ENCODE assay signal across 10 cellular contexts in genomic region chr5:56686337-56687198, GRCh38.
A peak's percentile ranks its signal among the peaks of the same experiment; 100 is the strongest.
DNase-seq lines count a peak whose midpoint lies in the region; ATAC-seq and TF ChIP-seq lines count a peak whose summit lies in the region.
"Had no signal": no experiment of that assay in that cellular context is flagged by ENCODE, and none has a peak within 500 bp of the region (broad histone marks: within the 10 kb centered on the region; RNA-seq: fewer than 3 reads in every experiment).

No MANE protein-coding gene starts in this region.

- TF ChIP-seq CTCF in mucosa of descending colon (IDR thresholded peaks at IDR 0.05): no peak

- H3K36me3 Mint-ChIP-seq in IgD-negative memory B cell: peaks cover 4% of the 10 kb centered on the region

- H3K4me3 ChIP-seq in mucosa of descending colon: no peak overlapping the region

- H3K27me3 Mint-ChIP-seq in IgD-negative memory B cell: no peaks in the 10 kb centered on the region

- H3K9me3 Mint-ChIP-seq in IgD-negative memory B cell: peaks cover 0 to 4% (median 2%) of the 10 kb centered on the region in 3 donors

- H3K27ac Mint-ChIP-seq in IgD-negative memory B cell: peak overlapping the region; percentile 95 to 99 (median 95)

- H3K9me3 ChIP-seq in mucosa of descending colon: no peaks in the 10 kb centered on the region

- H3K4me1 ChIP-seq in mucosa of descending colon (ENCODE audit: low read depth): no peaks in the 10 kb centered on the region

- peaks cover 63 to 82% (median 70%) of the 10 kb centered on the region in 3 donors for H3K4me1 Mint-ChIP-seq in IgD-negative memory B cell

- intact Hi-C loops in mucosa of descending colon (cut with DNase I, micrococcal nuclease): no loop called here

- H3K4me3 Mint-ChIP-seq in IgD-negative memory B cell: peak overlapping the region; percentile 49 to 81 (median 61)

- H3K36me3 ChIP-seq in mucosa of descending colon (ENCODE audit: low read depth): no peaks in the 10 kb centered on the region

- ATAC-seq in GM18858 (IDR thresholded peaks at IDR 0.05; ENCODE audit: unreplicated experiment): peak; percentile 70
- peak; percentile 63 for ATAC-seq in GM21786 (IDR thresholded peaks at IDR 0.05; ENCODE audit: unreplicated experiment)
- peak; percentile 57 for ATAC-seq in mucosa of descending colon
- ATAC-seq: left colon, Panc1 had no signal

- DNase-seq in mucosa of descending colon: no peak
- no peak for DNase-seq in NCI-H2081 (lab: John Stamatoyannopoulos, UW)
- DNase-seq in GDM1 (lab: John Stamatoyannopoulos, UW): no peak
- no peak for DNase-seq in activated CD8-positive, alpha-beta memory T cell treated with anti-CD3 and anti-CD28 coated beads for 24 hours
- DNase-seq in activated T-cell treated with anti-CD3 and anti-CD28 coated beads, Interleukin-2, amount 50 U/mL, for 48 hours: no peak
- DNase-seq: left colon had no signal
